12 cellular contexts compared by ENCODE assay signal in genomic region chr9:20591223-20591622, GRCh38.
"Had no signal": no experiment of that assay in that cellular context is flagged by ENCODE, and none has a peak within 500 bp of the region (broad histone marks: within the 10 kb centered on the region; RNA-seq: fewer than 3 reads in every experiment).

No MANE protein-coding gene starts in this region.

- H3K36me3 ChIP-seq: lower lobe of right lung had no signal

- H3K9me3 ChIP-seq: lower lobe of right lung, testis had no signal

- H3K4me1 ChIP-seq: testis had no signal

- H3K27me3 ChIP-seq: testis had no signal

- DNase-seq: activated CD4-positive, alpha-beta T cell treated with anti-CD3 and anti-CD28 coated beads, Interleukin-2, amount 50 U/mL, for 1 hour; activated CD4-positive, CD25-positive, alpha-beta regulatory T cell; activated effector memory CD4-positive, alpha-beta T cell treated with anti-CD3 and anti-CD28 coated beads, Interleukin-2, amount 50 U/mL, for 16 hours; activated T-cell treated with anti-CD3 and anti-CD28 coated beads, Interleukin-2, amount 50 U/mL, for 1 hour; amygdala; left cardiac atrium; lower lobe of right lung; naive thymus-derived CD4-positive, alpha-beta T cell; retina; stimulated activated CD4-positive, alpha-beta T cell treated with anti-CD3 and anti-CD28 coated beads, Interleukin-4, amount 100 ng/mL, for 4 hours; stimulated activated naive CD8-positive, alpha-beta T cell treated with anti-CD3 and anti-CD28 coated beads, Interleukin-15, amount 100 ng/mL, for 72 hours; testis had no signal

- H3K27ac ChIP-seq: lower lobe of right lung, testis had no signal

- H3K4me3 ChIP-seq: lower lobe of right lung, testis had no signal

- ATAC-seq: left cardiac atrium; lower lobe of right lung; naive thymus-derived CD4-positive, alpha-beta T cell; stimulated activated naive CD8-positive, alpha-beta T cell treated with anti-CD3 and anti-CD28 coated beads, Interleukin-15, amount 100 ng/mL, for 72 hours had no signal
